ENCODE assay signal across 23 cellular contexts in the genomic region with DNA sequence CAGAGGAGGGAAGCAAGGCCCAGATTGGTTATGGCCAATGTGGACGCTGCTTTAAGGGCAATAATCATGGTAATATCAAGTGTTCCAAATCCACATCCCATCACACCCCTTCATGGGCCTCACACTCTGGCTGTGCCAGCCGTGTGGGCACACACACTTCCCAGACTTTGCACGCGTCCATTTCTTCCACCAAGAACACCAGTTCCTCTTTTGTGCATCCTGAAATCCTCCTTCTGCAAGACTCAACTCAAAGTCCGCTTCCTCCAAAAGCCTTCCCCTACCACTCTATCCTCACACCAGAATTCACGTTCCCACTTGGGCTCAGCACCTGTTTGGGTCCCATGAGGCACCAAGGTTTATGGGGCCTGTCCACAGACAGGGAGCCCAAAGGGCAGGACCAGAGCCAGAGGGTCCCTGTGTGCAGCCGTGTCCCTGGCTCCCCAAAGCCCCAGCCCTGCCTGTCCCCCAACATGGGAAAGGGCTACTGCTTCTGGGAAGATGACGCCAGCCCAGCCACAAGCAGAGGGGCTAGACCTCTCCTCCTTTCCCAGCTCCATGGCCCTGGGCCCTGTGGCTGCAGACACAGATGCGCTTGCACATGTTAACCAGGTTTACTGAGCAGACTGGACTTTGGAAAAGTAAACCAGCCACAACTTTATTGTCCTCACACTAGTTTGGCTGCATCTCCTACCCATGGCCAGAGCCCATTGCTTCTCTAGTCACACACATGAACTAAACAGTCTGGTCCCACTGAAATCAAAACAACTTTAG. TPM values are rescaled to one million over a fixed set of nuclear protein-coding genes. Genes with fewer than 3 reads are reported as not detected.
DNase-seq lines count a peak whose midpoint lies in the region; ATAC-seq, FAIRE-seq and TF ChIP-seq lines count a peak whose summit lies in the region.
"Had no signal": no experiment of that assay in that cellular context is flagged by ENCODE, and none has a peak within 500 bp of the region (broad histone marks: within the 10 kb centered on the region; RNA-seq: fewer than 3 reads in every experiment).

No MANE protein-coding gene starts in this region.

- no peak overlapping the region for H3K4me3 ChIP-seq in GM12878
- H3K4me3 ChIP-seq in HepG2 (replicated peaks in 1 of 3; ENCODE audit: insufficient read depth in 1 of 3, low read depth in 2 of 3, low read length in 3 of 3) = no peak overlapping the region
- no peak overlapping the region for H3K4me3 ChIP-seq in small intestine (ENCODE audit: low read depth in 1 of 2, low read length in 2 of 2)
- no peak overlapping the region for H3K4me3 ChIP-seq in SJCRH30
- H3K4me3 ChIP-seq: GM23338 had no signal

- H3K27ac ChIP-seq in GM12878 (ENCODE audit: control insufficient read depth, insufficient read depth) (no peak overlapping the region), HepG2 (ENCODE audit: extremely low read length, insufficient read depth, low read length) (peak overlapping the region; percentile 14), small intestine (ENCODE audit: low read depth in 1 of 2, low read length in 1 of 2) (no peak overlapping the region), SJCRH30 (no peak overlapping the region)

- ATAC-seq in GM12878 = no peak
- peak; percentile 94 for ATAC-seq in HepG2
- ATAC-seq: GM23338, Panc1 had no signal

- no peaks in the 10 kb centered on the region for H3K9me3 ChIP-seq in GM12878 (replicated peaks; ENCODE audit: control insufficient read depth, insufficient read depth, low read length)
- H3K9me3 ChIP-seq in HepG2 (ENCODE audit: low read length) = no peaks in the 10 kb centered on the region
- H3K9me3 ChIP-seq in small intestine (ENCODE audit: control insufficient read depth, low read depth) = no peaks in the 10 kb centered on the region
- H3K9me3 ChIP-seq in SJCRH30 (replicated peaks) = no peaks in the 10 kb centered on the region
- H3K9me3 ChIP-seq: BE2C had no signal

- peaks cover 0 to 2% of the 10 kb centered on the region in 2 experiments; a peak in 1 of 4 replicates for H3K27me3 ChIP-seq in GM12878 (replicated peaks in 1 of 2; ENCODE audit: control insufficient read depth in 2 of 2, insufficient read depth in 2 of 2, low read length in 1 of 2)
- peaks cover 0 to 1% of the 10 kb centered on the region in 2 experiments; a peak in 2 of 5 replicates for H3K27me3 ChIP-seq in HepG2 (ENCODE audit: control insufficient read depth in 1 of 2, insufficient read depth in 2 of 2, low read length in 2 of 2)
- H3K27me3 ChIP-seq in small intestine (ENCODE audit: control insufficient read depth in 2 of 2, insufficient read depth in 2 of 2, low read length in 2 of 2) = no peaks in the 10 kb centered on the region
- H3K27me3 ChIP-seq in SJCRH30 = no peaks in the 10 kb centered on the region

- intact Hi-C loops in GM12878 (cut with micrococcal nuclease; ENCODE audit: unreplicated experiment) (no loop called here), HepG2 (cut with micrococcal nuclease; ENCODE audit: unreplicated experiment) (no loop called here)

- H4K20me1 ChIP-seq in GM12878 (ENCODE audit: control insufficient read depth, insufficient read depth) (no peaks in the 10 kb centered on the region), HepG2 (ENCODE audit: insufficient read depth, low read length) (no peaks in the 10 kb centered on the region)

- no peak for FAIRE-seq in GM12878 (lab: Jason Lieb, UNC)
- FAIRE-seq in HepG2 (lab: Jason Lieb, UNC) = peak; percentile 93
- no peak for FAIRE-seq in small intestine (lab: Jason Lieb, UNC)
- FAIRE-seq: GM12891 had no signal

- H3K4me2 ChIP-seq in GM12878 (ENCODE audit: control insufficient read depth, insufficient read depth) = no peak overlapping the region
- peak overlapping the region; percentile 57 for H3K4me2 ChIP-seq in HepG2 (ENCODE audit: low read depth, low read length)
- H3K4me2 ChIP-seq: GM23338 had no signal

- TF ChIP-seq POLR2A in GM12878 (IDR thresholded peaks at IDR 0.05; ENCODE audit: low read depth, low read length) = no peak
- TF ChIP-seq POLR2A in HepG2 (IDR thresholded peaks at IDR 0.05; ENCODE audit: insufficient read depth in 1 of 2, low read depth in 2 of 2, low read length in 2 of 2) = no peak

- TF ChIP-seq CTCF in GM12878 (IDR thresholded peaks at IDR 0.05 in 2 of 3, conservative IDR thresholded peaks at IDR 0.05 in 1 of 3; ENCODE audit: control insufficient read depth in 2 of 3, extremely low read depth in 1 of 3, insufficient read depth in 1 of 3, low read depth in 3 of 3, low read length in 3 of 3) = no peak
- TF ChIP-seq CTCF in HepG2 (CRISPR knock-in tag; IDR thresholded peaks at IDR 0.05) = 0 out of 2 replicates have a peak, but pooled peaks have one; percentile 4

- CTCF ChIA-PET in GM12878 (lab: Yijun Ruan, JAX) = no interaction called here
- CTCF ChIA-PET in HepG2 (lab: Yijun Ruan, JAX; ENCODE audit: low intra/inter-chr PET ratio, low total read pairs) = no interaction called here

- DNase-seq in HuH-7 (ENCODE audit: low spot score) (peak; percentile 82), GM12878 (ENCODE audit: low read depth, low spot score) (no peak), HepG2 (ENCODE audit: low spot score) (peak; percentile 82), small intestine (peak; percentile 25), SJCRH30 (no peak), anterior cingulate cortex (lab: John Stamatoyannopoulos, UW) (no peak)
- no peak for DNase-seq in activated naive CD4-positive, alpha-beta T cell treated with anti-CD3 and anti-CD28 coated beads, Interleukin-2, amount 50 U/mL, for 16 hours
- DNase-seq: BE2C; CD4-positive, CD25-positive, alpha-beta regulatory T cell; COR-L47; DMS 273 treated with DMSO at 0.1 percent for 48 hours; DMS79 treated with DMSO at 0.1 percent for 48 hours; HCEC 1CT; NCI-H1092; NCI-H1436; NCI-H1930; NCI-H748 treated with DMSO at 0.1 percent for 48 hours; T-helper 1 cell had no signal

- SMC1A ChIA-PET in GM12878 (lab: Charles Lee; ENCODE audit: uncharacterized antibody, unreplicated experiment) = no interaction called here

- POLR2A ChIA-PET in GM12878 (lab: Charles Lee) = no interaction called here
- POLR2A ChIA-PET in HepG2 (lab: Yijun Ruan, JAX) = interaction anchor here (0.7 kb wide), 1 partner anchor 124 kb away, joined by 3 read pairs; no protein-coding TSS in a partner anchor

- no peak for TF ChIP-seq EP300 in GM12878 (IDR thresholded peaks at IDR 0.05; ENCODE audit: borderline replicate concordance in 1 of 2, control insufficient read depth in 1 of 2, low read depth in 2 of 2, low read length in 2 of 2)
- peak in 1 of 2 experiments; percentile 24; a peak in 2 of 4 replicates for TF ChIP-seq EP300 in HepG2 (IDR thresholded peaks at IDR 0.05; ENCODE audit: low read depth in 2 of 2, low read length in 2 of 2)
- no peak for TF ChIP-seq EP300 in HepG2 (CRISPR knock-in tag; IDR thresholded peaks at IDR 0.05; ENCODE audit: borderline replicate concordance)

- in situ Hi-C loops in GM12878 (cut with MboI) (no loop called here), HepG2 (cut with HindIII; ENCODE audit: extremely low pct_ligation_motif_present, low pct_unique_long_range_greater_than_20kb) (no loop called here)

- RAD21 ChIA-PET in GM12878 (lab: Charles Lee; ENCODE audit: unreplicated experiment) = no interaction called here

- H3K4me1 ChIP-seq in GM12878 (ENCODE audit: control insufficient read depth, insufficient read depth, low read length) = no peaks in the 10 kb centered on the region
- peaks cover 36% of the 10 kb centered on the region for H3K4me1 ChIP-seq in HepG2 (ENCODE audit: insufficient read depth, low read length)
- H3K4me1 ChIP-seq in small intestine (ENCODE audit: control insufficient read depth in 2 of 2, insufficient read depth in 1 of 2, low read depth in 1 of 2, low read length in 1 of 2) = no peaks in the 10 kb centered on the region
- H3K4me1 ChIP-seq in SJCRH30 = no peaks in the 10 kb centered on the region
- H3K4me1 ChIP-seq: BE2C had no signal

- H3K9ac ChIP-seq in GM12878 (ENCODE audit: control insufficient read depth, insufficient read depth, low read length) = no peak overlapping the region
- H3K9ac ChIP-seq in HepG2 (ENCODE audit: insufficient read depth, low read depth, low read length) = no peak overlapping the region

- H2AFZ ChIP-seq in GM12878 (ENCODE audit: control insufficient read depth, low read depth, low read length) (no peak overlapping the region), HepG2 (ENCODE audit: low read length) (no peak overlapping the region)
- H2AFZ ChIP-seq: GM23338 had no signal

- TF ChIP-seq RAD21 in GM12878 (IDR thresholded peaks at IDR 0.05; ENCODE audit: insufficient read depth, low read depth, low read length) = no peak
- no peak for TF ChIP-seq RAD21 in HepG2 (CRISPR knock-in tag; IDR thresholded peaks at IDR 0.05)

- 63% methylated on average over 9 of the region's 9 CpGs for WGBS in GM12878 (ENCODE audit: insufficient coverage, insufficient replicate concordance, low lambda C conversion rate, missing lambda C conversion rate)
- WGBS in HepG2 (ENCODE audit: low lambda C conversion rate) = 42% methylated on average over 9 of the region's 9 CpGs
- WGBS in small intestine, 3 donors = 69 to 80% (median 70%) methylated on average over 9 of the region's 9 CpGs

- H3K36me3 ChIP-seq in GM12878 (ENCODE audit: control insufficient read depth in 2 of 2, insufficient read depth in 2 of 2, low read length in 1 of 2) = no peaks in the 10 kb centered on the region
- H3K36me3 ChIP-seq in HepG2 (replicated peaks in 1 of 2; ENCODE audit: control insufficient read depth in 1 of 2, insufficient read depth in 2 of 2, low read length in 2 of 2) = no peaks in the 10 kb centered on the region
- no peaks in the 10 kb centered on the region for H3K36me3 ChIP-seq in small intestine (ENCODE audit: control insufficient read depth in 2 of 2, insufficient read depth in 2 of 2, low read length in 2 of 2)
- no peaks in the 10 kb centered on the region for H3K36me3 ChIP-seq in SJCRH30
- H3K36me3 ChIP-seq: BE2C had no signal

- no TSS peak for BruUV-seq in GM12878 (replicated peaks; lab: Mats Ljungman, UMichigan)
- no TSS peak for BruUV-seq in HepG2 (replicated peaks; lab: Mats Ljungman, UMichigan)

- no peaks in the 10 kb centered on the region for H3K79me2 ChIP-seq in GM12878 (ENCODE audit: control insufficient read depth, insufficient read depth, low read length)
- H3K79me2 ChIP-seq in HepG2 (ENCODE audit: insufficient read depth, low read length) = no peaks in the 10 kb centered on the region

RNA-seq across cellular contexts. Expression of a gene that starts 20.3 kb away (rescaled TPM):
- 0.23 and 0.29 TPM in 2 replicates for total RNA-seq in GM12878 (2013; cell fraction: nucleolus; rRNA removed)
- total RNA-seq in GM12878 (2014; rRNA removed) (2.6 and 3.3 TPM in 2 replicates), GM12878 (2014; rRNA removed; fragmentation: Illumina TruSeq; extraction: Trizol) (0.51 and 0.89 TPM in 2 replicates), GM12878 (2021) (2.0 and 2.3 TPM in 2 replicates), HepG2 (2016; rRNA removed; fragmentation: Illumina TruSeq; extraction: Trizol) (not detected in 2 replicates)
- polyA plus RNA-seq in GM12878 (2011; ENCODE audit: low read depth) = not detected
- polyA plus RNA-seq in GM12878 (2011; rRNA removed) (0.16 and 0.35 TPM in 2 replicates), GM12878 (2014; fragmentation: Illumina TruSeq; extraction: Trizol) (0.29 and 0.50 TPM in 2 replicates), GM12878 (2014; fragmentation: Nextera tagmentation; extraction: Ambion mirVana) (under 1 TPM; 0.24 TPM), GM12878 (2014; rRNA removed) (2.2 and 2.3 TPM in 2 replicates), GM12878 (2016; fragmentation: Nextera tagmentation; extraction: Ambion mirVana) (1 to 10 TPM; 1.0 to 2.3 TPM), HepG2 (2011; rRNA removed) (0.20 TPM in 1 of 2 replicates, not detected in the other), small intestine (1 to 10 TPM in 2 of 3 donors, under 1 TPM in 1; 0.45 to 2.4 (median 2.4) TPM)
- 0.49 and 0.57 TPM in 2 replicates for polyA plus RNA-seq in GM12878 (2011; cell fraction: cytosol; rRNA removed)
- polyA plus RNA-seq in GM12878 (2011; cell fraction: nucleus; rRNA removed) = 1.0 and 1.2 TPM in 2 replicates
- polyA plus RNA-seq in GM12878 (2012) = 0.51 and 0.80 TPM in 2 replicates
- polyA minus RNA-seq in GM12878 (2011; rRNA and poly(A)+ RNA removed) = 0.29 and 0.31 TPM in 2 replicates
- not detected in 2 replicates for polyA minus RNA-seq in GM12878 (2011; cell fraction: cytosol; rRNA and poly(A)+ RNA removed)
- 0.24 and 0.86 TPM in 2 replicates for polyA minus RNA-seq in GM12878 (2011; cell fraction: nucleus; rRNA and poly(A)+ RNA removed)
- not detected in 2 replicates for total RNA-seq in HepG2 (2016; cell fraction: cytosol; rRNA removed; fragmentation: Illumina TruSeq; extraction: Trizol; ENCODE audit: low read depth)
- 0.15 TPM in 1 of 2 replicates, not detected in the other for total RNA-seq in HepG2 (2016; cell fraction: insoluble cytoplasmic fraction; rRNA removed; fragmentation: Illumina TruSeq; extraction: Trizol)
- not detected in 2 replicates for total RNA-seq in HepG2 (2016; cell fraction: membrane; rRNA removed; fragmentation: Illumina TruSeq; extraction: Trizol)
- total RNA-seq in HepG2 (2016; cell fraction: nucleus; rRNA removed; fragmentation: Illumina TruSeq; extraction: Trizol) = not detected in 2 replicates
- polyA plus RNA-seq in HepG2 (2011; cell fraction: cytosol; rRNA removed) = 0.11 and 0.13 TPM in 2 replicates
- 0.32 and 0.45 TPM in 2 replicates for polyA plus RNA-seq in HepG2 (2011; cell fraction: nucleus; rRNA removed)
- 0.27 and 0.36 TPM in 2 replicates for polyA plus RNA-seq in HepG2 (2012)
- polyA plus RNA-seq in HepG2 (2016; cell fraction: cytosol; fragmentation: Illumina TruSeq; extraction: Trizol; ENCODE audit: low read depth) = not detected in 2 replicates
- polyA plus RNA-seq in HepG2 (2016; cell fraction: insoluble cytoplasmic fraction; fragmentation: Illumina TruSeq; extraction: Trizol; ENCODE audit: low read depth) = not detected in 2 replicates
- polyA plus RNA-seq in HepG2 (2016; cell fraction: membrane; fragmentation: Illumina TruSeq; extraction: Trizol; ENCODE audit: low read depth) = not detected in 2 replicates
- not detected in 2 replicates for polyA plus RNA-seq in HepG2 (2016; cell fraction: nucleus; fragmentation: Illumina TruSeq; extraction: Trizol; ENCODE audit: insufficient read depth, low read depth)
- polyA minus RNA-seq in HepG2 (2011; rRNA and poly(A)+ RNA removed; ENCODE audit: low replicate concordance) = 0.08 TPM in 1 of 2 replicates, not detected in the other
- polyA minus RNA-seq in HepG2 (2011; cell fraction: cytosol; rRNA and poly(A)+ RNA removed) = not detected in 2 replicates
- polyA minus RNA-seq in HepG2 (2011; cell fraction: nucleus; rRNA and poly(A)+ RNA removed) = not detected in 2 replicates
- not detected in 2 replicates for total RNA-seq in SJCRH30 (2014; rRNA removed; shearing (Covaris generic))
- total RNA-seq: A673, GM23338, NCI-H460 had no signal
- polyA plus RNA-seq: GM23338 had no signal

RNA-seq across cellular contexts. Expression of a gene that starts 44.7 kb away (rescaled TPM):
- total RNA-seq in GM12878 (2013; cell fraction: nucleolus; rRNA removed) = not detected in 2 replicates
- total RNA-seq in GM12878 (2014; rRNA removed) = 0.17 and 0.82 TPM in 2 replicates
- total RNA-seq in GM12878 (2014; rRNA removed; fragmentation: Illumina TruSeq; extraction: Trizol) = 0.09 TPM in 2 replicates
- total RNA-seq in GM12878 (2021) = 0.28 and 0.56 TPM in 2 replicates
- polyA plus RNA-seq in GM12878 (2011; ENCODE audit: low read depth) = not detected
- polyA plus RNA-seq in GM12878 (2011; rRNA removed) = 0.04 TPM in 1 of 2 replicates, not detected in the other
- polyA plus RNA-seq in GM12878 (2011; cell fraction: cytosol; rRNA removed) = 0.06 and 0.18 TPM in 2 replicates
- polyA plus RNA-seq in GM12878 (2011; cell fraction: nucleus; rRNA removed) = 0.25 TPM in 2 replicates
- 0.50 and 0.79 TPM in 2 replicates for polyA plus RNA-seq in GM12878 (2012)
- 0.15 TPM in 1 of 2 replicates, not detected in the other for polyA plus RNA-seq in GM12878 (2014; fragmentation: Illumina TruSeq; extraction: Trizol)
- polyA plus RNA-seq in GM12878 (2014; fragmentation: Nextera tagmentation; extraction: Ambion mirVana) = not detected
- polyA plus RNA-seq in GM12878 (2014; rRNA removed) = 0.29 and 0.53 TPM in 2 replicates
- 1 to 10 TPM in 1 of 2 experiments, under 1 TPM in 1; 0.49 to 1.1 TPM for polyA plus RNA-seq in GM12878 (2016; fragmentation: Nextera tagmentation; extraction: Ambion mirVana)
- not detected in 2 replicates for polyA minus RNA-seq in GM12878 (2011; rRNA and poly(A)+ RNA removed)
- not detected in 2 replicates for polyA minus RNA-seq in GM12878 (2011; cell fraction: cytosol; rRNA and poly(A)+ RNA removed)
- polyA minus RNA-seq in GM12878 (2011; cell fraction: nucleus; rRNA and poly(A)+ RNA removed) = not detected in 2 replicates
- not detected in 2 replicates for total RNA-seq in HepG2 (2016; rRNA removed; fragmentation: Illumina TruSeq; extraction: Trizol)
- not detected in 2 replicates for total RNA-seq in HepG2 (2016; cell fraction: cytosol; rRNA removed; fragmentation: Illumina TruSeq; extraction: Trizol; ENCODE audit: low read depth)
- not detected in 2 replicates for total RNA-seq in HepG2 (2016; cell fraction: insoluble cytoplasmic fraction; rRNA removed; fragmentation: Illumina TruSeq; extraction: Trizol)
- not detected in 2 replicates for total RNA-seq in HepG2 (2016; cell fraction: membrane; rRNA removed; fragmentation: Illumina TruSeq; extraction: Trizol)
- total RNA-seq in HepG2 (2016; cell fraction: nucleus; rRNA removed; fragmentation: Illumina TruSeq; extraction: Trizol) = not detected in 2 replicates
- polyA plus RNA-seq in HepG2 (2011; rRNA removed) = 0.01 and 0.03 TPM in 2 replicates
- polyA plus RNA-seq in HepG2 (2011; cell fraction: cytosol; rRNA removed) = 0.03 and 0.05 TPM in 2 replicates
- polyA plus RNA-seq in HepG2 (2011; cell fraction: nucleus; rRNA removed) = 0.14 TPM in 1 of 2 replicates, not detected in the other
- polyA plus RNA-seq in HepG2 (2012) = 0.16 and 0.34 TPM in 2 replicates
- polyA plus RNA-seq in HepG2 (2016; cell fraction: cytosol; fragmentation: Illumina TruSeq; extraction: Trizol; ENCODE audit: low read depth) = not detected in 2 replicates
- polyA plus RNA-seq in HepG2 (2016; cell fraction: insoluble cytoplasmic fraction; fragmentation: Illumina TruSeq; extraction: Trizol; ENCODE audit: low read depth) = not detected in 2 replicates
- not detected in 2 replicates for polyA plus RNA-seq in HepG2 (2016; cell fraction: membrane; fragmentation: Illumina TruSeq; extraction: Trizol; ENCODE audit: low read depth)
- polyA plus RNA-seq in HepG2 (2016; cell fraction: nucleus; fragmentation: Illumina TruSeq; extraction: Trizol; ENCODE audit: insufficient read depth, low read depth) = not detected in 2 replicates
- polyA minus RNA-seq in HepG2 (2011; rRNA and poly(A)+ RNA removed; ENCODE audit: low replicate concordance) = 0.16 TPM in 1 of 2 replicates, not detected in the other
- not detected in 2 replicates for polyA minus RNA-seq in HepG2 (2011; cell fraction: cytosol; rRNA and poly(A)+ RNA removed)
- not detected in 2 replicates for polyA minus RNA-seq in HepG2 (2011; cell fraction: nucleus; rRNA and poly(A)+ RNA removed)
- 10 to 100 TPM in 2 of 3 donors, 1 to 10 TPM in 1; 6.3 to 37.3 (median 34.6) TPM for polyA plus RNA-seq in small intestine
- total RNA-seq in SJCRH30 (2014; rRNA removed; shearing (Covaris generic)) = 0.08 TPM in 1 of 2 replicates, not detected in the other
- total RNA-seq: A673 had no signal
- polyA plus RNA-seq: CD4-positive, CD25-positive, alpha-beta regulatory T cell had no signal

Comparison
In these comparisons a context has a peak if more than half of its experiments do, and no peak if none do; other contexts are left out.
1. DNase-seq: peak in HuH-7 (single experiment), HepG2 (single experiment) and small intestine (single experiment); none in GM12878 (single experiment), SJCRH30 (0 of 2), activated naive CD4-positive, alpha-beta T cell treated with anti-CD3 and anti-CD28 coated beads, Interleukin-2, amount 50 U/mL, for 16 hours (single experiment) and anterior cingulate cortex (0 of 58).